Comparison of ENCODE assay signal across 1 cellular context in genomic region chr20:51758978-51759544, GRCh38.
TF ChIP-seq lines count a peak whose summit lies in the region.

No MANE protein-coding gene starts in this region.

TF ChIP-seq in IMR-90, 13 proteins besides CTCF, POLR2A, EP300 and RAD21:
- TF ChIP-seq NFE2L2 (IDR thresholded peaks at IDR 0.05; ENCODE audit: low read depth, low read length) (no peak), RFX5 (IDR thresholded peaks at IDR 0.05; ENCODE audit: low read depth, low read length) (no peak), FOS (IDR thresholded peaks at IDR 0.05; ENCODE audit: low read depth, low read length) (no peak), USF2 (IDR thresholded peaks at IDR 0.05; ENCODE audit: low read depth, low read length) (no peak), SMC3 (IDR thresholded peaks at IDR 0.05; ENCODE audit: low read depth, low read length) (no peak), BHLHE40 (IDR thresholded peaks at IDR 0.05; ENCODE audit: low read depth, low read length) (no peak), MXI1 (IDR thresholded peaks at IDR 0.05; ENCODE audit: borderline replicate concordance, low read depth, low read length) (no peak), RCOR1 (IDR thresholded peaks at IDR 0.05; ENCODE audit: insufficient replicate concordance, low read length) (no peak), CHD1 (IDR thresholded peaks at IDR 0.05; ENCODE audit: low read depth, low read length) (no peak), MAZ (IDR thresholded peaks at IDR 0.05; ENCODE audit: borderline replicate concordance, low read depth, low read length) (no peak), MAFK (IDR thresholded peaks at IDR 0.05; ENCODE audit: low read depth, low read length) (no peak), ELK1 (IDR thresholded peaks at IDR 0.05; ENCODE audit: borderline replicate concordance, low read depth, low read length) (no peak), CEBPB (IDR thresholded peaks at IDR 0.05; ENCODE audit: low read depth, low read length) (no peak)
TF ChIP-seq in IMR-90: peak in this region for 0.
